ENCODE assay signal across 26 cellular contexts in the genomic region with DNA sequence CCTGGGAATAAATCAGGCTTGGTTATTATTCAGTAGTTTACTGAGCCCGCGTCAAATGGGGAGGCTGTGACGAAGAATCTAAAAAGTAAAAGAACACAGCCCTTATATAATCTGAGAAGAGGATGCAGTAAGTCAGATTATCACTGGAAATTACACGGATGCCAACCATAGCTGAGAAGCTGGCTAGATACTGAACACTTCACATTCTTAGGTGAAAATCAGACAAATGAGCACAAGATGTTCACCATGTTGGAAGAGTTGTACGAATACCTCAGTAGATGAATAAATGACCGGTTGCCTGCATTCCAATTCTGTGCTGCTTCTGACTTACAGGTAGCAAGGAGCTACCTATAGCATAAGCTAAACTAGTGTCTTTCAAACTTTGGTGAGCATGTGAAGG.
"Had no signal": no experiment of that assay in that cellular context is flagged by ENCODE, and none has a peak within 500 bp of the region (broad histone marks: within the 10 kb centered on the region; RNA-seq: fewer than 3 reads in every experiment).

No MANE protein-coding gene starts in this region.

- DNase-seq: heart left ventricle; hypothalamus; immature natural killer cell; kidney; left colon; left lung; lower lobe of right lung; mammary epithelial cell; mesendoderm; naive B cell; natural killer cell; nephron progenitor cell; right lobe of liver; small intestine; spleen; stimulated activated CD4-positive, alpha-beta T cell treated with anti-CD3 and anti-CD28 coated beads, Interleukin-4, amount 100 ng/mL, for 24 hours; stimulated activated naive CD4-positive, alpha-beta T cell; upper lobe of left lung had no signal

- H3K9me3 ChIP-seq: heart left ventricle, left lung, lower lobe of right lung, neutrophil, right atrium auricular region, right lobe of liver, spleen, suprapubic skin, tibial nerve, upper lobe of left lung, vagina had no signal

- H3K27ac ChIP-seq: heart left ventricle, left lung, lower lobe of right lung, neural progenitor cell, neutrophil, parathyroid adenoma, right atrium auricular region, right lobe of liver, spleen, suprapubic skin, tibial nerve, upper lobe of left lung, vagina had no signal

- ATAC-seq: heart left ventricle; left colon; left lung; lower lobe of right lung; natural killer cell; right lobe of liver; stimulated activated effector memory CD8-positive, alpha-beta T cell treated with anti-CD3 and anti-CD28 coated beads, Interleukin-12 subunit alpha, Interleukin-12 subunit beta, amount 100 ng/mL, for 72 hours had no signal

- H3K4me3 ChIP-seq: heart left ventricle, left lung, lower lobe of right lung, neural progenitor cell, right atrium auricular region, right lobe of liver, spleen, suprapubic skin, tibial nerve, upper lobe of left lung, vagina had no signal

- H3K4me1 ChIP-seq: parathyroid adenoma had no signal

- H3K27me3 ChIP-seq: heart left ventricle, left lung, neural progenitor cell, right atrium auricular region, right lobe of liver, spleen, suprapubic skin, tibial nerve, upper lobe of left lung, vagina had no signal

- H3K36me3 ChIP-seq: heart left ventricle, left lung, lower lobe of right lung, neural progenitor cell, neutrophil, right atrium auricular region, right lobe of liver, spleen, suprapubic skin, tibial nerve, upper lobe of left lung, vagina had no signal
